In the genomic region with DNA sequence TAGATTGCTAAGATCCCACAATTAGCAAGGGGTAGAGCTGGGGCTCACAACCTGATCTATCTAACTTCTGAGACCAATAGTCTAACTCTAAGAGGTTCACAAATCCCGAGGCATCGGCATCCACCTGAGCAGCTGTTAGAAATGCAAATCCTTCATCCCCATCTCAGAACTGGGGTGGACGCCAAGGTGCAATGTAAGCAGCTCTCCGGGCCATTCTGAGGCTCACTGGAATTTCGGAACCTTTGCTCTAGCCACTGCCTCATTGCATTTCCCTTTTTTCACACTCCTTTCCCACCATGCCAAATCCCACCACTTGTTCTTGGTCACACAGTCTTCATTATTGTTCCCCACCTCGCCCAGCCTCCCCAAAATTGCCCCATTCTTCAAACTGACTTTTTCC, we compare ENCODE assay signal across 1 cellular context.
TF ChIP-seq lines count a peak whose summit lies in the region.

No MANE protein-coding gene starts in this region.

TF ChIP-seq in IMR-90, 13 proteins besides CTCF, POLR2A, EP300 and RAD21 (continued from another document):
- TF ChIP-seq, protein P1, sequence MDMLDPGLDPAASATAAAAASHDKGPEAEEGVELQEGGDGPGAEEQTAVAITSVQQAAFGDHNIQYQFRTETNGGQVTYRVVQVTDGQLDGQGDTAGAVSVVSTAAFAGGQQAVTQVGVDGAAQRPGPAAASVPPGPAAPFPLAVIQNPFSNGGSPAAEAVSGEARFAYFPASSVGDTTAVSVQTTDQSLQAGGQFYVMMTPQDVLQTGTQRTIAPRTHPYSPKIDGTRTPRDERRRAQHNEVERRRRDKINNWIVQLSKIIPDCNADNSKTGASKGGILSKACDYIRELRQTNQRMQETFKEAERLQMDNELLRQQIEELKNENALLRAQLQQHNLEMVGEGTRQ (IDR thresholded peaks at IDR 0.05; ENCODE audit: low read depth, low read length) = no peak
- TF ChIP-seq, protein P2, sequence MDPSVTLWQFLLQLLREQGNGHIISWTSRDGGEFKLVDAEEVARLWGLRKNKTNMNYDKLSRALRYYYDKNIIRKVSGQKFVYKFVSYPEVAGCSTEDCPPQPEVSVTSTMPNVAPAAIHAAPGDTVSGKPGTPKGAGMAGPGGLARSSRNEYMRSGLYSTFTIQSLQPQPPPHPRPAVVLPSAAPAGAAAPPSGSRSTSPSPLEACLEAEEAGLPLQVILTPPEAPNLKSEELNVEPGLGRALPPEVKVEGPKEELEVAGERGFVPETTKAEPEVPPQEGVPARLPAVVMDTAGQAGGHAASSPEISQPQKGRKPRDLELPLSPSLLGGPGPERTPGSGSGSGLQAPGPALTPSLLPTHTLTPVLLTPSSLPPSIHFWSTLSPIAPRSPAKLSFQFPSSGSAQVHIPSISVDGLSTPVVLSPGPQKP (IDR thresholded peaks at IDR 0.05; ENCODE audit: borderline replicate concordance, low read depth, low read length) = no peak
- TF ChIP-seq RCOR1 (IDR thresholded peaks at IDR 0.05; ENCODE audit: insufficient replicate concordance, low read length) (no peak), FOS (IDR thresholded peaks at IDR 0.05; ENCODE audit: low read depth, low read length) (no peak), MAZ (IDR thresholded peaks at IDR 0.05; ENCODE audit: borderline replicate concordance, low read depth, low read length) (no peak), MXI1 (IDR thresholded peaks at IDR 0.05; ENCODE audit: borderline replicate concordance, low read depth, low read length) (no peak)
TF ChIP-seq in IMR-90: peak in this region for 0.
